9 cellular contexts compared by ENCODE assay signal in the genomic region with DNA sequence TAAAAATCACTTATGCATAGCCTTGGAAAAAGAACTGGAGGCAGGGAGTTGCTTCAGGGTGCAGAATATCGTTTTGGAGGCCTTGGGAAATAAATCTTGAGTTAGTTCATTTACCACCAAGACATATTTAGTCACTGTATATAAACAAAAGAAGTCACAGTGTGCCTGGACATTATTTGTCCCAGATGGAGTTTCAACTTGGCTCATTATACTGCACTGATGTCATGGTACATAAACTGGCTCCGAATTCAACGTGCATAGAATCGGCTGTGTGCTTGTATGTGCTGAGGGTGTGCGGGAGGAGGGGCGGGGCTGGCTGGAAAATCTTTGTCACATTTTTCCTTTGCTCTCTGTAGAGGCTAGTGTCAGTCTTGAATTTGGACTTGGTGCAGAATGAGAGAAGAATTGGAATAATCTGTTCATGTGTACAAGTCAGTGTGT.
DNase-seq lines count a peak whose midpoint lies in the region; ATAC-seq and TF ChIP-seq lines count a peak whose summit lies in the region.
"Had no signal": no experiment of that assay in that cellular context is flagged by ENCODE, and none has a peak within 500 bp of the region (broad histone marks: within the 10 kb centered on the region; RNA-seq: fewer than 3 reads in every experiment).

No MANE protein-coding gene starts in this region.

- H3K4me1 ChIP-seq in neural progenitor cell, result peaks cover 11% of the 10 kb centered on the region

- H3K27me3 ChIP-seq in neural progenitor cell (no peaks in the 10 kb centered on the region), dorsolateral prefrontal cortex (no peaks in the 10 kb centered on the region)

- no peak for ATAC-seq in HG03520 (IDR thresholded peaks at IDR 0.05; ENCODE audit: unreplicated experiment)
- ATAC-seq: K562 had no signal

- peaks cover 54% of the 10 kb centered on the region for H3K36me3 Mint-ChIP-seq in neural progenitor cell

- H3K4me3 Mint-ChIP-seq in neural progenitor cell, result no peak overlapping the region

- peak overlapping the region; percentile 67 for H3K27ac Mint-ChIP-seq in neural progenitor cell

- H3K27ac ChIP-seq in neural progenitor cell (no peak overlapping the region), dorsolateral prefrontal cortex (no peak overlapping the region)

- no peaks in the 10 kb centered on the region for H3K36me3 ChIP-seq in neural progenitor cell

- peaks cover 5% of the 10 kb centered on the region for H3K27me3 Mint-ChIP-seq in neural progenitor cell (ENCODE audit: insufficient read depth, low read depth)

- no peak overlapping the region for H3K4me3 ChIP-seq in neural progenitor cell
- no peak overlapping the region for H3K4me3 ChIP-seq in dorsolateral prefrontal cortex
- H3K4me3 ChIP-seq: K562 had no signal

- H3K4me2 ChIP-seq in neural progenitor cell, result peak overlapping the region; percentile 3

- no peak overlapping the region for H3K9ac ChIP-seq in neural progenitor cell

- peaks cover 14% of the 10 kb centered on the region for H4K20me1 ChIP-seq in neural progenitor cell (ENCODE audit: low read depth)

- TF ChIP-seq CTCF in neural progenitor cell (IDR thresholded peaks at IDR 0.05) (no peak), dorsolateral prefrontal cortex (IDR thresholded peaks at IDR 0.05 in 54 of 56, conservative IDR thresholded peaks at IDR 0.05 in 2 of 56; ENCODE audit: low read depth in 1 of 56, partially characterized antibody in 56 of 56) (peak in 1 of 56 donors; percentile 7)

- H3K79me2 ChIP-seq in neural progenitor cell (ENCODE audit: low read depth), result peaks cover 59% of the 10 kb centered on the region

- H2AFZ ChIP-seq in neural progenitor cell (replicated peaks), result no peak overlapping the region

- H3K9me3 Mint-ChIP-seq in neural progenitor cell, result peaks cover 7% of the 10 kb centered on the region

- DNase-seq in AG08395 (ENCODE audit: low spot score) (peak; percentile 75), NCI-H69 (lab: John Stamatoyannopoulos, UW) (peak; percentile 69), fibroblast of the conjunctiva (ENCODE audit: low read depth) (peak; percentile 76), neural progenitor cell (ENCODE audit: low spot score) (no peak), NCI-H2171 (lab: John Stamatoyannopoulos, UW) (no peak), dorsolateral prefrontal cortex (no peak), SK-N-DZ (ENCODE audit: low spot score) (no peak)

- intact Hi-C loops in dorsolateral prefrontal cortex (cut with DNase I), result loop anchor here in 1 of 2 donors (5.0 kb wide), 1 partner anchor 76 kb away; no protein-coding TSS in a partner anchor

- peaks cover 50% of the 10 kb centered on the region for H3K4me1 Mint-ChIP-seq in neural progenitor cell

- H3F3A ChIP-seq in neural progenitor cell (ENCODE audit: low read depth), result no peaks in the 10 kb centered on the region

- no peaks in the 10 kb centered on the region for H3K9me3 ChIP-seq in neural progenitor cell (ENCODE audit: low read depth)

Comparison
In these comparisons a context has a peak if more than half of its experiments do, and no peak if none do; other contexts are left out.
1. DNase-seq: peak in AG08395 (single experiment), NCI-H69 (single experiment) and fibroblast of the conjunctiva (single experiment); none in neural progenitor cell (single experiment), NCI-H2171 (single experiment), dorsolateral prefrontal cortex (0 of 10) and SK-N-DZ (single experiment).